Comparison of ENCODE assay signal across 2 cellular contexts in the genomic region with DNA sequence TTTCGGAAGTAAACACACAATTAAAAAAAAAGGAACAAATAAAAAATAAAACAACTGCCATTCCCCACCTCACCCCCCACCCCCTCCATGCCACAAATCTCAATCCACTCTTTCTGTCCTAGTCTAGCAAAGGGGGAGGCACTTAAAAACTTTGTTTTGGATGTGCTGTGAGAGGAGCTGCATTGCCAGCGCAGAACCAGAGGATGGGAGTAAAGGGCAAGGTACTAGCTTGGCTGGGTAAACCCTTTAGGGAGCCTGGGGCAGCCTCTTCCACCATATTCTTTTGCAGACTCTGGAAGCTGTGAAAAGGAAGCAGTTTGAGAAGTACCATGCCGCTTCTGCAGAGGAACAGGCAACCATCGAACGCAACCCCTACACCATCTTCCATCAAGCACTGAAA.
TF ChIP-seq lines count a peak whose summit lies in the region.

No MANE protein-coding gene starts in this region.

TF ChIP-seq in GM12878, 131 proteins besides CTCF, POLR2A, EP300 and RAD21:
- TF ChIP-seq RAD51 (IDR thresholded peaks at IDR 0.05) = no peak
- no peak for TF ChIP-seq JUNB (IDR thresholded peaks at IDR 0.05)
- TF ChIP-seq, protein P1, sequence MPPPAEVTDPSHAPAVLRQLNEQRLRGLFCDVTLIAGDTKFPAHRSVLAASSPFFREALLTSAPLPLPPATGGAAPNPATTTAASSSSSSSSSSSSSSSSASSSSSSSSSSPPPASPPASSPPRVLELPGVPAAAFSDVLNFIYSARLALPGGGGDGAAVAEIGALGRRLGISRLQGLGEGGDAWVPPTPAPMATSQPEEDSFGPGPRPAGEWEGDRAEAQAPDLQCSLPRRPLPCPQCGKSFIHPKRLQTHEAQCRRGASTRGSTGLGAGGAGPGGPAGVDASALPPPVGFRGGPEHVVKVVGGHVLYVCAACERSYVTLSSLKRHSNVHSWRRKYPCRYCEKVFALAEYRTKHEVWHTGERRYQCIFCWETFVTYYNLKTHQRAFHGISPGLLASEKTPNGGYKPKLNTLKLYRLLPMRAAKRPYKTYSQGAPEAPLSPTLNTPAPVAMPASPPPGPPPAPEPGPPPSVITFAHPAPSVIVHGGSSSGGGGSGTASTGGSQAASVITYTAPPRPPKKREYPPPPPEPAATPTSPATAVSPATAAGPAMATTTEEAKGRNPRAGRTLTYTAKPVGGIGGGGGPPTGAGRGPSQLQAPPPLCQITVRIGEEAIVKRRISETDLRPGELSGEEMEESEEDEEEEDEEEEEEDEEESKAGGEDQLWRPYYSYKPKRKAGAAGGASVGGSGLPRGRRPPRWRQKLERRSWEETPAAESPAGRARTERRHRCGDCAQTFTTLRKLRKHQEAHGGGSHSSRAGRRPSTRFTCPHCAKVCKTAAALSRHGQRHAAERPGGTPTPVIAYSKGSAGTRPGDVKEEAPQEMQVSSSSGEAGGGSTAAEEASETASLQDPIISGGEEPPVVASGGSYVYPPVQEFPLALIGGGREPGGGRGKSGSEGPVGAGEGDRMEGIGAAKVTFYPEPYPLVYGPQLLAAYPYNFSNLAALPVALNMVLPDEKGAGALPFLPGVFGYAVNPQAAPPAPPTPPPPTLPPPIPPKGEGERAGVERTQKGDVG (CRISPR knock-in tag; IDR thresholded peaks at IDR 0.05) = no peak
- TF ChIP-seq ZNF207 (IDR thresholded peaks at IDR 0.05; ENCODE audit: borderline replicate concordance) = no peak
- TF ChIP-seq HDAC6 (IDR thresholded peaks at IDR 0.05; ENCODE audit: unreplicated experiment) = no peak
- no peak for TF ChIP-seq RB1 (IDR thresholded peaks at IDR 0.05; ENCODE audit: borderline replicate concordance)
- no peak for TF ChIP-seq BMI1 (IDR thresholded peaks at IDR 0.05; ENCODE audit: borderline replicate concordance)
- no peak for TF ChIP-seq CEBPB (IDR thresholded peaks at IDR 0.05; ENCODE audit: borderline replicate concordance in 1 of 2, low read depth in 2 of 2, low read length in 2 of 2)
- no peak for TF ChIP-seq BRCA1 (IDR thresholded peaks at IDR 0.05; ENCODE audit: low read depth, low read length)
- TF ChIP-seq ZBTB33 (IDR thresholded peaks at IDR 0.05) = no peak
- no peak for TF ChIP-seq POLR2AphosphoS2 (IDR thresholded peaks at IDR 0.05; ENCODE audit: low read depth, low read length)

TF ChIP-seq in neural cell, 6 proteins besides CTCF, POLR2A, EP300 and RAD21:
- TF ChIP-seq SMC3 (conservative IDR thresholded peaks at IDR 0.05; ENCODE audit: poor library complexity) (no peak), POLR2AphosphoS5 (IDR thresholded peaks at IDR 0.05) (no peak), MXI1 (conservative IDR thresholded peaks at IDR 0.05; ENCODE audit: poor library complexity, severe bottlenecking) (no peak)
- TF ChIP-seq, protein P2, sequence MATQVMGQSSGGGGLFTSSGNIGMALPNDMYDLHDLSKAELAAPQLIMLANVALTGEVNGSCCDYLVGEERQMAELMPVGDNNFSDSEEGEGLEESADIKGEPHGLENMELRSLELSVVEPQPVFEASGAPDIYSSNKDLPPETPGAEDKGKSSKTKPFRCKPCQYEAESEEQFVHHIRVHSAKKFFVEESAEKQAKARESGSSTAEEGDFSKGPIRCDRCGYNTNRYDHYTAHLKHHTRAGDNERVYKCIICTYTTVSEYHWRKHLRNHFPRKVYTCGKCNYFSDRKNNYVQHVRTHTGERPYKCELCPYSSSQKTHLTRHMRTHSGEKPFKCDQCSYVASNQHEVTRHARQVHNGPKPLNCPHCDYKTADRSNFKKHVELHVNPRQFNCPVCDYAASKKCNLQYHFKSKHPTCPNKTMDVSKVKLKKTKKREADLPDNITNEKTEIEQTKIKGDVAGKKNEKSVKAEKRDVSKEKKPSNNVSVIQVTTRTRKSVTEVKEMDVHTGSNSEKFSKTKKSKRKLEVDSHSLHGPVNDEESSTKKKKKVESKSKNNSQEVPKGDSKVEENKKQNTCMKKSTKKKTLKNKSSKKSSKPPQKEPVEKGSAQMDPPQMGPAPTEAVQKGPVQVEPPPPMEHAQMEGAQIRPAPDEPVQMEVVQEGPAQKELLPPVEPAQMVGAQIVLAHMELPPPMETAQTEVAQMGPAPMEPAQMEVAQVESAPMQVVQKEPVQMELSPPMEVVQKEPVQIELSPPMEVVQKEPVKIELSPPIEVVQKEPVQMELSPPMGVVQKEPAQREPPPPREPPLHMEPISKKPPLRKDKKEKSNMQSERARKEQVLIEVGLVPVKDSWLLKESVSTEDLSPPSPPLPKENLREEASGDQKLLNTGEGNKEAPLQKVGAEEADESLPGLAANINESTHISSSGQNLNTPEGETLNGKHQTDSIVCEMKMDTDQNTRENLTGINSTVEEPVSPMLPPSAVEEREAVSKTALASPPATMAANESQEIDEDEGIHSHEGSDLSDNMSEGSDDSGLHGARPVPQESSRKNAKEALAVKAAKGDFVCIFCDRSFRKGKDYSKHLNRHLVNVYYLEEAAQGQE (IDR thresholded peaks at IDR 0.05; ENCODE audit: borderline replicate concordance) = no peak
